Comparison of ENCODE assay signal across 8 cellular contexts in genomic region chr3:186826978-186827857, GRCh38. TPM values are rescaled to one million over a fixed set of nuclear protein-coding genes. Genes with fewer than 3 reads are reported as not detected.
DNase-seq lines count a peak whose midpoint lies in the region; ATAC-seq and TF ChIP-seq lines count a peak whose summit lies in the region.

No MANE protein-coding gene starts in this region.

- in situ Hi-C loops in GM13977 (cut with MboI; ENCODE audit: low pct_unique_long_range_greater_than_20kb, low sequenced_read_pairs, unreplicated experiment): no loop called here

- intact Hi-C loops in left ventricle myocardium inferior (cut with micrococcal nuclease) (no loop called here), prostate gland (cut with DNase I) (no loop called here), upper lobe of right lung (cut with DNase I) (no loop called here)

- peaks cover 78% of the 10 kb centered on the region for H3K27me3 ChIP-seq in left ventricle myocardium inferior (ENCODE audit: low read depth)
- no peaks in the 10 kb centered on the region for H3K27me3 ChIP-seq in prostate gland (replicated peaks; ENCODE audit: insufficient read depth)
- H3K27me3 ChIP-seq in upper lobe of right lung: peaks cover 65% of the 10 kb centered on the region

- peak; percentile 88 for ATAC-seq in HG02852 (IDR thresholded peaks at IDR 0.05; ENCODE audit: unreplicated experiment)
- ATAC-seq in upper lobe of right lung: peak; percentile 97

- TF ChIP-seq CTCF in GM13977 (IDR thresholded peaks at IDR 0.05; ENCODE audit: extremely low read depth, insufficient read depth, missing control alignments) (no peak), left ventricle myocardium inferior (IDR thresholded peaks at IDR 0.05; ENCODE audit: borderline replicate concordance) (no peak), prostate gland (IDR thresholded peaks at IDR 0.05) (peak in 1 of 4 experiments; percentile 28), upper lobe of right lung (IDR thresholded peaks at IDR 0.05) (no peak)

- H3K4me1 ChIP-seq in left ventricle myocardium inferior: peaks cover 26% of the 10 kb centered on the region
- H3K4me1 ChIP-seq in prostate gland (replicated peaks): no peaks in the 10 kb centered on the region
- peaks cover 12% of the 10 kb centered on the region for H3K4me1 ChIP-seq in upper lobe of right lung

- WGBS in prostate gland: 2% methylated on average over 75 of the region's 80 CpGs

- DNase-seq in GM13977 (ENCODE audit: low spot score) (peak; percentile 99), NCI-H1436 treated with DMSO at 0.1 percent for 48 hours (lab: John Stamatoyannopoulos, UW) (peak; percentile 61), T-helper 1 cell (peak; percentile 75 to 91 (median 82)), amniotic epithelial cell (ENCODE audit: low read depth) (peak; percentile 51), left ventricle myocardium inferior (peak; percentile 82), prostate gland (ENCODE audit: low spot score) (peak; percentile 72), upper lobe of right lung (peak; percentile 93)

- H3K36me3 ChIP-seq in left ventricle myocardium inferior: no peaks in the 10 kb centered on the region
- H3K36me3 ChIP-seq in prostate gland: no peaks in the 10 kb centered on the region
- no peaks in the 10 kb centered on the region for H3K36me3 ChIP-seq in upper lobe of right lung

- H3K9me3 ChIP-seq in left ventricle myocardium inferior (replicated peaks): no peaks in the 10 kb centered on the region
- no peaks in the 10 kb centered on the region for H3K9me3 ChIP-seq in prostate gland
- H3K9me3 ChIP-seq in upper lobe of right lung: no peaks in the 10 kb centered on the region

- TF ChIP-seq POLR2A in prostate gland (IDR thresholded peaks at IDR 0.05): peak; percentile 61

- H3K27ac ChIP-seq in left ventricle myocardium inferior (replicated peaks) (peak overlapping the region; percentile 61), prostate gland (peak overlapping the region; percentile 49 to 66), upper lobe of right lung (no peak overlapping the region)

- H3K4me3 ChIP-seq in left ventricle myocardium inferior (peak overlapping the region; percentile 87), prostate gland (peak overlapping the region; percentile 56 to 63), upper lobe of right lung (peak overlapping the region; percentile 73)

RNA-seq across cellular contexts. Expression of gene ADIPOQ, which starts 15.3 kb away (rescaled TPM):
- total RNA-seq in left ventricle myocardium inferior (0.69 TPM), prostate gland (not detected), upper lobe of right lung (not detected)

RNA-seq across cellular contexts. Expression of gene RFC4, which starts 20.9 kb away (rescaled TPM):
- total RNA-seq in left ventricle myocardium inferior (9.6 TPM), prostate gland (10 to 100 TPM; 13.6 to 17.3 TPM), upper lobe of right lung (8.3 TPM)

RNA-seq across cellular contexts. Expression of gene EIF4A2, which starts 43.8 kb away (rescaled TPM):
- total RNA-seq in left ventricle myocardium inferior: 468 TPM
- 100 to 1,000 TPM; 291 to 402 TPM for total RNA-seq in prostate gland
- 405 TPM for total RNA-seq in upper lobe of right lung
